In genomic region chr16:74667215-74667765, GRCh38 we compare ENCODE assay signal across 1 cellular context.
TF ChIP-seq lines count a peak whose summit lies in the region.

No MANE protein-coding gene starts in this region.

TF ChIP-seq in HepG2, 621 proteins besides CTCF, POLR2A, EP300 and RAD21 (continued from another document):
- peak; percentile 6 for TF ChIP-seq ASH2L (IDR thresholded peaks at IDR 0.05; ENCODE audit: insufficient read length, low read depth, low read length)
- TF ChIP-seq HDAC1 (CRISPR knock-in tag; IDR thresholded peaks at IDR 0.05) = peak; percentile 31; the same call in 1 of the 2 replicates
- peak; percentile 34 for TF ChIP-seq YY1 (IDR thresholded peaks at IDR 0.05; ENCODE audit: insufficient read depth, insufficient replicate concordance, low read depth, low read length)
- TF ChIP-seq TP53 (CRISPR knock-in tag; conservative IDR thresholded peaks at IDR 0.05) = 0 out of 2 replicates have a peak, but pooled peaks have one; percentile 13
- 0 out of 4 replicates have a peak, but pooled peaks of 1 of the 2 experiments have one; percentile 31 for TF ChIP-seq HMGXB4 (CRISPR knock-in tag; IDR thresholded peaks at IDR 0.05; ENCODE audit: borderline replicate concordance in 1 of 2, low read depth in 1 of 2)
- 0 out of 2 replicates have a peak, but pooled peaks have one; percentile 12 for TF ChIP-seq ONECUT2 (CRISPR knock-in tag; IDR thresholded peaks at IDR 0.05)
- TF ChIP-seq ZBED4 (CRISPR knock-in tag; IDR thresholded peaks at IDR 0.05; ENCODE audit: borderline replicate concordance) = peak; percentile 23; the same call in 1 of the 2 replicates
- 0 out of 2 replicates have a peak, but pooled peaks have one; percentile 19 for TF ChIP-seq ZNF441 (CRISPR knock-in tag; IDR thresholded peaks at IDR 0.05; ENCODE audit: borderline replicate concordance)
- TF ChIP-seq SNAI1 (CRISPR knock-in tag; IDR thresholded peaks at IDR 0.05; ENCODE audit: borderline replicate concordance) = 0 out of 2 replicates have a peak, but pooled peaks have one; percentile 11
- TF ChIP-seq, protein P1, sequence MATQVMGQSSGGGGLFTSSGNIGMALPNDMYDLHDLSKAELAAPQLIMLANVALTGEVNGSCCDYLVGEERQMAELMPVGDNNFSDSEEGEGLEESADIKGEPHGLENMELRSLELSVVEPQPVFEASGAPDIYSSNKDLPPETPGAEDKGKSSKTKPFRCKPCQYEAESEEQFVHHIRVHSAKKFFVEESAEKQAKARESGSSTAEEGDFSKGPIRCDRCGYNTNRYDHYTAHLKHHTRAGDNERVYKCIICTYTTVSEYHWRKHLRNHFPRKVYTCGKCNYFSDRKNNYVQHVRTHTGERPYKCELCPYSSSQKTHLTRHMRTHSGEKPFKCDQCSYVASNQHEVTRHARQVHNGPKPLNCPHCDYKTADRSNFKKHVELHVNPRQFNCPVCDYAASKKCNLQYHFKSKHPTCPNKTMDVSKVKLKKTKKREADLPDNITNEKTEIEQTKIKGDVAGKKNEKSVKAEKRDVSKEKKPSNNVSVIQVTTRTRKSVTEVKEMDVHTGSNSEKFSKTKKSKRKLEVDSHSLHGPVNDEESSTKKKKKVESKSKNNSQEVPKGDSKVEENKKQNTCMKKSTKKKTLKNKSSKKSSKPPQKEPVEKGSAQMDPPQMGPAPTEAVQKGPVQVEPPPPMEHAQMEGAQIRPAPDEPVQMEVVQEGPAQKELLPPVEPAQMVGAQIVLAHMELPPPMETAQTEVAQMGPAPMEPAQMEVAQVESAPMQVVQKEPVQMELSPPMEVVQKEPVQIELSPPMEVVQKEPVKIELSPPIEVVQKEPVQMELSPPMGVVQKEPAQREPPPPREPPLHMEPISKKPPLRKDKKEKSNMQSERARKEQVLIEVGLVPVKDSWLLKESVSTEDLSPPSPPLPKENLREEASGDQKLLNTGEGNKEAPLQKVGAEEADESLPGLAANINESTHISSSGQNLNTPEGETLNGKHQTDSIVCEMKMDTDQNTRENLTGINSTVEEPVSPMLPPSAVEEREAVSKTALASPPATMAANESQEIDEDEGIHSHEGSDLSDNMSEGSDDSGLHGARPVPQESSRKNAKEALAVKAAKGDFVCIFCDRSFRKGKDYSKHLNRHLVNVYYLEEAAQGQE (IDR thresholded peaks at IDR 0.05; ENCODE audit: borderline replicate concordance in 1 of 2, low read depth in 1 of 2, low read length in 2 of 2) = 0 out of 4 replicates have a peak, but pooled peaks of 1 of the 2 experiments have one; percentile 18
- peak; percentile 50; the same call in 1 of the 2 replicates for TF ChIP-seq KMT2A (CRISPR knock-in tag; IDR thresholded peaks at IDR 0.05)
- TF ChIP-seq NCOR1 (IDR thresholded peaks at IDR 0.05; ENCODE audit: borderline replicate concordance, low read length) = peak; percentile 30; the same call in 1 of the 2 replicates
- TF ChIP-seq THYN1 (CRISPR knock-in tag; IDR thresholded peaks at IDR 0.05; ENCODE audit: borderline replicate concordance, low read depth) = no peak
- TF ChIP-seq HDAC2 (CRISPR knock-in tag; IDR thresholded peaks at IDR 0.05) = 0 out of 2 replicates have a peak, but pooled peaks have one; percentile 21
- TF ChIP-seq GATAD2A (CRISPR knock-in tag; IDR thresholded peaks at IDR 0.05) = 0 out of 2 replicates have a peak, but pooled peaks have one; percentile 10
- 0 out of 2 replicates have a peak, but pooled peaks have one; percentile 10 for TF ChIP-seq ZNF816 (CRISPR knock-in tag; IDR thresholded peaks at IDR 0.05; ENCODE audit: borderline replicate concordance)
- no peak for TF ChIP-seq SOX6 (IDR thresholded peaks at IDR 0.05)
- TF ChIP-seq SOX6 (CRISPR knock-in tag; IDR thresholded peaks at IDR 0.05) = no peak
TF ChIP-seq in HepG2: peak in this region for 41.
